27 cellular contexts compared by ENCODE assay signal in genomic region chr21:43793243-43793642, GRCh38.
"Had no signal": no experiment of that assay in that cellular context is flagged by ENCODE, and none has a peak within 500 bp of the region (broad histone marks: within the 10 kb centered on the region; RNA-seq: fewer than 3 reads in every experiment).

No MANE protein-coding gene starts in this region.

- H3K27me3 ChIP-seq: left lung, pancreas, right lobe of liver, tibial nerve, uterus had no signal

- H3K4me3 Mint-ChIP-seq: mesothelial cell of epicardium; natural killer cell treated with Interleukin-12 subunit alpha and Interleukin-12 subunit beta and Interleukin-15 and Interleukin-18, amount 100 ng/mL, for 72 hours; stimulated activated naive CD8-positive, alpha-beta T cell treated with anti-CD3 and anti-CD28 coated beads, Interleukin-15, amount 100 ng/mL, for 72 hours had no signal

- H3K4me3 ChIP-seq: left lung, lung, pancreas, prostate gland, right lobe of liver, smooth muscle cell, tibial nerve, uterus had no signal

- ATAC-seq: left colon; left lung; natural killer cell treated with Interleukin-12 subunit alpha and Interleukin-12 subunit beta and Interleukin-15 and Interleukin-18, amount 100 ng/mL, for 72 hours; pancreas; right lobe of liver; stimulated activated naive CD8-positive, alpha-beta T cell treated with anti-CD3 and anti-CD28 coated beads, Interleukin-15, amount 100 ng/mL, for 72 hours had no signal

- H3K9me3 Mint-ChIP-seq: mesothelial cell of epicardium; naive B cell; natural killer cell treated with Interleukin-12 subunit alpha and Interleukin-12 subunit beta and Interleukin-15 and Interleukin-18, amount 100 ng/mL, for 72 hours; neural crest cell; stimulated activated naive CD8-positive, alpha-beta T cell treated with anti-CD3 and anti-CD28 coated beads, Interleukin-15, amount 100 ng/mL, for 72 hours; type B pancreatic cell had no signal

- H3K27ac Mint-ChIP-seq: mesothelial cell of epicardium; naive B cell; natural killer cell treated with Interleukin-12 subunit alpha and Interleukin-12 subunit beta and Interleukin-15 and Interleukin-18, amount 100 ng/mL, for 72 hours; type B pancreatic cell had no signal

- FAIRE-seq: keratinocyte, pancreas had no signal

- DNase-seq: hippocampal formation; left colon; mesendoderm; naive B cell; nucleus accumbens; pancreas; posterior cingulate gyrus; retina; right lobe of liver; stimulated activated CD4-positive, alpha-beta T cell treated with anti-CD3 and anti-CD28 coated beads, Interleukin-12 subunit alpha, Interleukin-12 subunit beta, amount 100 ng/mL, for 4 hours; stimulated activated CD4-positive, alpha-beta T cell treated with anti-CD3 and anti-CD28 coated beads, Interleukin-15, amount 100 ng/mL, for 24 hours; stimulated activated CD4-positive, alpha-beta T cell treated with anti-CD3 and anti-CD28 coated beads, Interleukin-2, amount 100 ng/mL, for 24 hours; stimulated activated CD4-positive, alpha-beta T cell treated with anti-CD3 and anti-CD28 coated beads, Interleukin-4, amount 100 ng/mL, for 1 hour; stimulated activated naive CD4-positive, alpha-beta T cell treated with Interleukin-2 at 50 U/mL for 16 hours; stimulated activated naive CD8-positive, alpha-beta T cell treated with anti-CD3 and anti-CD28 coated beads, Interleukin-15, amount 100 ng/mL, for 72 hours; substantia nigra; uterus had no signal

- H3K27ac ChIP-seq: left lung, pancreas, prostate gland, right lobe of liver, tibial nerve, uterus had no signal

- H3K36me3 ChIP-seq: uterus had no signal

- H3K27me3 Mint-ChIP-seq: naive B cell; natural killer cell treated with Interleukin-12 subunit alpha and Interleukin-12 subunit beta and Interleukin-15 and Interleukin-18, amount 100 ng/mL, for 72 hours; stimulated activated naive CD8-positive, alpha-beta T cell treated with anti-CD3 and anti-CD28 coated beads, Interleukin-15, amount 100 ng/mL, for 72 hours; type B pancreatic cell had no signal

- H3K9me3 ChIP-seq: left lung, pancreas, prostate gland, right lobe of liver, tibial nerve, uterus had no signal
